In the genomic region with DNA sequence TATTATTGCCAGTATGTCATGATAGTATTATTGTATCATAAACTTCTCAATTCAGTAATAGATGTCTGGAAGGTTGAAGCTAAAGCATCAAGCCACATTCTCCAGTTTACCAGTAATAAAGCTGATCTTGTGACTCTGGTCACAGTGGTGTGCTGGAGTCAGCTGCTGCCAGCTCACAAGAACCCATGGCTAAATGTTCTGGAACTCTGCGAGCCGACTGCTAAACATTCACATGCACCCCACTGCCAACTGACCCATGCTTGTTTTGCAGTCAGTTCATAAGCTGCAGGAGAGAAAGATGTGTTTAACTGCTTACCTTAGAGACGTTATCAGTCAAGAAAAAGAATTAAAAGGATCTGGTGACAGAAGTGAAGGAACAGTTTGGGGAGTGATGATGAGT, we compare ENCODE assay signal across 20 cellular contexts. TPM values are rescaled to one million over a fixed set of nuclear protein-coding genes. Genes with fewer than 3 reads are reported as not detected.
DNase-seq lines count a peak whose midpoint lies in the region; ATAC-seq and TF ChIP-seq lines count a peak whose summit lies in the region.
"Had no signal": no experiment of that assay in that cellular context is flagged by ENCODE, and none has a peak within 500 bp of the region (broad histone marks: within the 10 kb centered on the region; RNA-seq: fewer than 3 reads in every experiment).

No MANE protein-coding gene starts in this region.

- H4K20me1 ChIP-seq in BLaER1: no peaks in the 10 kb centered on the region
- H4K20me1 ChIP-seq in PC-9 (ENCODE audit: insufficient read depth): no peaks in the 10 kb centered on the region

- H3K36me3 ChIP-seq in BLaER1: peaks cover 8% of the 10 kb centered on the region; the same call in 1 of the 2 replicates
- H3K36me3 ChIP-seq in KOPT-K1 (ENCODE audit: insufficient read depth, low read length): no peaks in the 10 kb centered on the region
- no peaks in the 10 kb centered on the region for H3K36me3 ChIP-seq in naive thymus-derived CD4-positive, alpha-beta T cell (ENCODE audit: control insufficient read depth in 2 of 3, insufficient read depth in 3 of 3, low read length in 3 of 3)
- no peaks in the 10 kb centered on the region for H3K36me3 ChIP-seq in PC-9 (ENCODE audit: low read depth)
- H3K36me3 ChIP-seq: SJCRH30 had no signal

- H3K27me3 ChIP-seq in BLaER1: no peaks in the 10 kb centered on the region
- no peaks in the 10 kb centered on the region for H3K27me3 ChIP-seq in naive thymus-derived CD4-positive, alpha-beta T cell (ENCODE audit: control insufficient read depth in 2 of 2, insufficient read depth in 2 of 2, low read length in 2 of 2)
- peaks cover 4% of the 10 kb centered on the region; the same call in 1 of the 2 replicates for H3K27me3 ChIP-seq in PC-9 (ENCODE audit: insufficient read depth, low read depth)
- H3K27me3 ChIP-seq: SJCRH30 had no signal

- peak overlapping the region in 1 of 2 donors; percentile 15 for H3K4me3 Mint-ChIP-seq in activated T-cell treated with anti-CD3 and anti-CD28 coated beads, Interleukin-2, amount 50 U/mL, for 72 hours
- H3K4me3 Mint-ChIP-seq in naive thymus-derived CD4-positive, alpha-beta T cell: peak overlapping the region in 9 of 10 donors; percentile 55 to 83 (median 74)

- peak overlapping the region; percentile 97 for H3K9ac ChIP-seq in BLaER1

- H3K27me3 Mint-ChIP-seq in activated T-cell treated with anti-CD3 and anti-CD28 coated beads, Interleukin-2, amount 50 U/mL, for 72 hours (ENCODE audit: low read depth): no peaks in the 10 kb centered on the region
- H3K27me3 Mint-ChIP-seq in naive thymus-derived CD4-positive, alpha-beta T cell: peaks cover 0 to 2% (median 0%) of the 10 kb centered on the region in 5 donors

- H3K4me1 ChIP-seq in BLaER1 (peaks cover 98% of the 10 kb centered on the region), PC-9 (replicated peaks; ENCODE audit: insufficient read depth) (no peaks in the 10 kb centered on the region)
- H3K4me1 ChIP-seq in naive thymus-derived CD4-positive, alpha-beta T cell (ENCODE audit: control insufficient read depth in 2 of 2, insufficient read depth in 2 of 2, low read length in 2 of 2): peaks cover 0 to 61% of the 10 kb centered on the region in 2 donors
- H3K4me1 ChIP-seq: SJCRH30 had no signal

- H3K27ac ChIP-seq in BLaER1 (peak overlapping the region; percentile 97), KOPT-K1 (ENCODE audit: low read depth, low read length, poor library complexity, severe bottlenecking) (peak overlapping the region; percentile 92), PC-9 (no peak overlapping the region)
- H3K27ac ChIP-seq in naive thymus-derived CD4-positive, alpha-beta T cell (ENCODE audit: low read depth, low read length): peak overlapping the region; percentile 60
- H3K27ac ChIP-seq: RWPE1, SJCRH30 had no signal

- H3K4me3 ChIP-seq in BLaER1 (peak overlapping the region; percentile 78), PC-9 (no peak overlapping the region)
- no peak overlapping the region for H3K4me3 ChIP-seq in naive thymus-derived CD4-positive, alpha-beta T cell (ENCODE audit: low read length)
- H3K4me3 ChIP-seq: K562, SJCRH30 had no signal

- ATAC-seq in activated T-cell treated with anti-CD3 and anti-CD28 coated beads, Interleukin-2, amount 50 U/mL, for 72 hours (replicated peaks in 1 of 2): no peak
- ATAC-seq in naive thymus-derived CD4-positive, alpha-beta T cell: no peak
- ATAC-seq: K562, PC-3 had no signal

- intact Hi-C loops in naive thymus-derived CD4-positive, alpha-beta T cell (cut with micrococcal nuclease): loop anchor here (2.0 to 10.0 kb wide), 3 partner anchors 34 to 604 kb away; partner anchors contain the start of genes CCNJ (in 1 of the 2) and TCTN3 (in 1 of the 2)
- intact Hi-C loops in PC-9 (cut with micrococcal nuclease; ENCODE audit: unreplicated experiment): no loop called here

- BruUV-seq in PC-9 (replicated peaks; lab: Mats Ljungman, UMichigan): no TSS peak

- POLR2A ChIA-PET in naive thymus-derived CD4-positive, alpha-beta T cell (lab: Charles Lee): interaction anchor here (1.0 kb wide), 1 partner anchor 605 kb away, joined by 3 read pairs; the partner anchor contains the start of gene TCTN3
- POLR2A ChIA-PET in PC-9 (lab: Charles Lee; ENCODE audit: unreplicated experiment): no interaction called here

- H3F3A ChIP-seq in PC-9 (ENCODE audit: insufficient read depth, low read depth): no peaks in the 10 kb centered on the region

- H3K4me2 ChIP-seq in BLaER1: peak overlapping the region; percentile 97
- H3K4me2 ChIP-seq in PC-9: no peak overlapping the region

- H3K79me2 ChIP-seq in PC-9 (ENCODE audit: low read depth): no peaks in the 10 kb centered on the region

- no peak overlapping the region for H2AFZ ChIP-seq in PC-9

- CTCF ChIA-PET in naive thymus-derived CD4-positive, alpha-beta T cell (lab: Charles Lee): interaction anchor here (1.5 to 2.1 kb wide), 3 partner anchors 36 to 605 kb away, joined by 3 to 9 read pairs (median 6); partner anchors contain the start of gene TCTN3
- CTCF ChIA-PET in PC-9 (lab: Charles Lee): no interaction called here

- TF ChIP-seq CTCF in PC-9 (conservative IDR thresholded peaks at IDR 0.05): no peak

- H3K9me3 Mint-ChIP-seq in activated T-cell treated with anti-CD3 and anti-CD28 coated beads, Interleukin-2, amount 50 U/mL, for 72 hours: no peaks in the 10 kb centered on the region
- H3K9me3 Mint-ChIP-seq in naive thymus-derived CD4-positive, alpha-beta T cell: peaks cover 0 to 14% (median 0%) of the 10 kb centered on the region in 11 donors

- no peaks in the 10 kb centered on the region for H3K9me2 ChIP-seq in PC-9 (ENCODE audit: insufficient read depth)

- no peaks in the 10 kb centered on the region for H3K9me3 ChIP-seq in BLaER1
- no peaks in the 10 kb centered on the region for H3K9me3 ChIP-seq in KOPT-K1 (ENCODE audit: insufficient read depth, low read length, poor library complexity, severe bottlenecking)
- H3K9me3 ChIP-seq in naive thymus-derived CD4-positive, alpha-beta T cell (ENCODE audit: control insufficient read depth in 2 of 3, low read length in 3 of 3): no peaks in the 10 kb centered on the region
- H3K9me3 ChIP-seq in PC-9 (ENCODE audit: insufficient read depth, low read depth): no peaks in the 10 kb centered on the region
- H3K9me3 ChIP-seq: SJCRH30 had no signal

- peaks cover 37% of the 10 kb centered on the region for H3K4me1 Mint-ChIP-seq in activated T-cell treated with anti-CD3 and anti-CD28 coated beads, Interleukin-2, amount 50 U/mL, for 72 hours (ENCODE audit: low read depth)
- H3K4me1 Mint-ChIP-seq in naive thymus-derived CD4-positive, alpha-beta T cell: peaks cover 16 to 97% (median 82%) of the 10 kb centered on the region in 7 donors

- no peaks in the 10 kb centered on the region for H3K36me3 Mint-ChIP-seq in activated T-cell treated with anti-CD3 and anti-CD28 coated beads, Interleukin-2, amount 50 U/mL, for 72 hours (ENCODE audit: insufficient read depth in 2 of 2)
- peaks cover 0 to 5% (median 0%) of the 10 kb centered on the region in 5 donors for H3K36me3 Mint-ChIP-seq in naive thymus-derived CD4-positive, alpha-beta T cell

- peak overlapping the region; percentile 3 for H3K27ac Mint-ChIP-seq in activated T-cell treated with anti-CD3 and anti-CD28 coated beads, Interleukin-2, amount 50 U/mL, for 72 hours
- H3K27ac Mint-ChIP-seq in naive thymus-derived CD4-positive, alpha-beta T cell: peak overlapping the region in 8 of 9 donors; percentile 91 to 99 (median 96)

- no peak for DNase-seq in activated T-cell treated with anti-CD3 and anti-CD28 coated beads, Interleukin-2, amount 50 U/mL, for 72 hours
- no peak for DNase-seq in activated T-cell treated with anti-CD3 and anti-CD28 coated beads, Interleukin-2, amount 50 U/mL, for 1 hour
- DNase-seq in naive thymus-derived CD4-positive, alpha-beta T cell: no peak
- no peak for DNase-seq in NCI-H2081 (lab: John Stamatoyannopoulos, UW)
- no peak for DNase-seq in PC-9
- no peak for DNase-seq in NCI-H1930 (lab: John Stamatoyannopoulos, UW)
- DNase-seq: GDM1, NCI-H1105 treated with DMSO at 0.1 percent for 48 hours, NCI-H1694 treated with DMSO at 0.1 percent for 48 hours, NCI-H226, NCI-H524, NCI-H82, PC-3, SJCRH30 had no signal

RNA-seq across cellular contexts. Expression of gene DNTT, which starts 5.9 kb away (rescaled TPM):
- not detected for total RNA-seq in activated T-cell treated with anti-CD3 and anti-CD28 coated beads, Interleukin-2, amount 50 U/mL, for 72 hours
- under 1 TPM in 2 of 5 experiments, not detected in 3; 0.19 to 0.24 TPM for total RNA-seq in naive thymus-derived CD4-positive, alpha-beta T cell
- polyA plus RNA-seq in naive thymus-derived CD4-positive, alpha-beta T cell: 1 to 10 TPM; 3.7 to 5.0 TPM
- not detected in 2 replicates for total RNA-seq in PC-9 (2021)
- total RNA-seq: A172, K562, PC-3, SJCRH30 had no signal
- polyA plus RNA-seq: BJ, K562 had no signal

RNA-seq across cellular contexts. Expression of gene BLNK, which starts 27.0 kb away (rescaled TPM):
- total RNA-seq in activated T-cell treated with anti-CD3 and anti-CD28 coated beads, Interleukin-2, amount 50 U/mL, for 72 hours: under 1 TPM in 1 of 2 donors, not detected in 1; 0.69 TPM
- 1 to 10 TPM in 2 of 5 experiments, under 1 TPM in 2, not detected in 1; 0.54 to 6.5 (median 1.5) TPM for total RNA-seq in naive thymus-derived CD4-positive, alpha-beta T cell
- polyA plus RNA-seq in naive thymus-derived CD4-positive, alpha-beta T cell: under 1 TPM; 0.17 to 0.18 TPM
- 0.98 and 1.0 TPM in 2 replicates for total RNA-seq in PC-9 (2021)
- total RNA-seq: A172, K562, PC-3, SJCRH30 had no signal
- polyA plus RNA-seq: BJ, K562 had no signal
